ENCODE assay signal across 9 cellular contexts in genomic region chr5:96997265-96997859, GRCh38.
DNase-seq lines count a peak whose midpoint lies in the region; TF ChIP-seq lines count a peak whose summit lies in the region.
"Had no signal": no experiment of that assay in that cellular context is flagged by ENCODE, and none has a peak within 500 bp of the region (broad histone marks: within the 10 kb centered on the region; RNA-seq: fewer than 3 reads in every experiment).

No MANE protein-coding gene starts in this region.

- peaks cover 57% of the 10 kb centered on the region for H3K36me3 Mint-ChIP-seq in activated T-cell treated with anti-CD3 and anti-CD28 coated beads, Interleukin-2, amount 50 U/mL, for 24 hours (ENCODE audit: low read depth)
- no peaks in the 10 kb centered on the region for H3K36me3 Mint-ChIP-seq in glutamatergic neuron (ENCODE audit: unreplicated experiment)

- TF ChIP-seq POLR2A in thyroid gland (IDR thresholded peaks at IDR 0.05): no peak

- H3K4me1 Mint-ChIP-seq in activated T-cell treated with anti-CD3 and anti-CD28 coated beads, Interleukin-2, amount 50 U/mL, for 24 hours (ENCODE audit: low read depth): peaks cover 35% of the 10 kb centered on the region
- no peaks in the 10 kb centered on the region for H3K4me1 Mint-ChIP-seq in glutamatergic neuron (ENCODE audit: low read depth, unreplicated experiment)

- intact Hi-C loops in thyroid gland (cut with DNase I): loop anchor here (5.0 to 10.0 kb wide), 2 partner anchors 145 to 243 kb away; partner anchors contain the start of gene LIX1

- no peaks in the 10 kb centered on the region for H3K27me3 Mint-ChIP-seq in activated T-cell treated with anti-CD3 and anti-CD28 coated beads, Interleukin-2, amount 50 U/mL, for 24 hours
- H3K27me3 Mint-ChIP-seq in glutamatergic neuron (ENCODE audit: unreplicated experiment): no peaks in the 10 kb centered on the region

- H3K4me3 ChIP-seq in WERI-Rb-1 (ENCODE audit: low read depth, low read length) (no peak overlapping the region), thyroid gland (replicated peaks in 1 of 3) (no peak overlapping the region)

- WGBS in thyroid gland, 2 donors: 48 to 52% methylated on average over 2 of the region's 2 CpGs

- TF ChIP-seq CTCF in GM20000 (IDR thresholded peaks at IDR 0.05; ENCODE audit: extremely low read depth, missing control alignments): no peak
- no peak for TF ChIP-seq CTCF in WERI-Rb-1 (IDR thresholded peaks at IDR 0.05; ENCODE audit: low read depth, low read length)
- peak; percentile 62 for TF ChIP-seq CTCF in glutamatergic neuron (IDR thresholded peaks at IDR 0.05; ENCODE audit: partially characterized antibody, unreplicated experiment)
- TF ChIP-seq CTCF in thyroid gland (IDR thresholded peaks at IDR 0.05): peak; percentile 23 to 78 (median 49)

- DNase-seq in activated T-cell treated with anti-CD3 and anti-CD28 coated beads for 4 hours (peak; percentile 9), GM20000 (ENCODE audit: low spot score) (peak; percentile 14), LHCN-M2 (ENCODE audit: low read depth) (peak; percentile 50), WERI-Rb-1 (peak; percentile 24), glutamatergic neuron (no peak), thyroid gland (peak; percentile 30 to 44)
- DNase-seq in activated T-cell treated with anti-CD3 and anti-CD28 coated beads, Interleukin-2, amount 50 U/mL, for 24 hours: no peak
- DNase-seq in effector CD4-positive, alpha-beta T cell: no peak

- H3K4me3 Mint-ChIP-seq in activated T-cell treated with anti-CD3 and anti-CD28 coated beads, Interleukin-2, amount 50 U/mL, for 24 hours: no peak overlapping the region
- H3K4me3 Mint-ChIP-seq in glutamatergic neuron (ENCODE audit: unreplicated experiment): no peak overlapping the region

- no peak overlapping the region for H3K27ac ChIP-seq in WERI-Rb-1
- H3K27ac ChIP-seq in thyroid gland: no peak overlapping the region
- H3K27ac ChIP-seq: epithelial cell of prostate had no signal

- H3K27ac Mint-ChIP-seq in activated T-cell treated with anti-CD3 and anti-CD28 coated beads, Interleukin-2, amount 50 U/mL, for 24 hours: no peak overlapping the region
- H3K27ac Mint-ChIP-seq in glutamatergic neuron (ENCODE audit: unreplicated experiment): no peak overlapping the region

- H3K4me1 ChIP-seq in thyroid gland: no peaks in the 10 kb centered on the region

- H3K27me3 ChIP-seq in WERI-Rb-1 (ENCODE audit: insufficient read depth, low read depth, severe bottlenecking) (no peaks in the 10 kb centered on the region), thyroid gland (no peaks in the 10 kb centered on the region)

- H3K36me3 ChIP-seq in WERI-Rb-1: peaks cover 11% of the 10 kb centered on the region; the same call in 1 of the 2 replicates
- no peaks in the 10 kb centered on the region for H3K36me3 ChIP-seq in thyroid gland

- H3K9me3 ChIP-seq in WERI-Rb-1 (ENCODE audit: severe bottlenecking) (no peaks in the 10 kb centered on the region), thyroid gland (no peaks in the 10 kb centered on the region)

- H3K9me3 Mint-ChIP-seq in activated T-cell treated with anti-CD3 and anti-CD28 coated beads, Interleukin-2, amount 50 U/mL, for 24 hours: no peaks in the 10 kb centered on the region
- no peaks in the 10 kb centered on the region for H3K9me3 Mint-ChIP-seq in glutamatergic neuron (ENCODE audit: unreplicated experiment)

Comparison
In these comparisons a context has a peak if more than half of its experiments do, and no peak if none do; other contexts are left out.
1. DNase-seq: peak in activated T-cell treated with anti-CD3 and anti-CD28 coated beads for 4 hours (single experiment), GM20000 (single experiment), LHCN-M2 (single experiment), WERI-Rb-1 (single experiment) and thyroid gland (2 of 2); none in activated T-cell treated with anti-CD3 and anti-CD28 coated beads, Interleukin-2, amount 50 U/mL, for 24 hours (single experiment), glutamatergic neuron (single experiment) and effector CD4-positive, alpha-beta T cell (single experiment).
2. CTCF ChIP-seq: peak in glutamatergic neuron (single experiment) and thyroid gland (6 of 6); none in GM20000 (single experiment) and WERI-Rb-1 (single experiment).